Comparison of ENCODE assay signal across 29 cellular contexts in the genomic region with DNA sequence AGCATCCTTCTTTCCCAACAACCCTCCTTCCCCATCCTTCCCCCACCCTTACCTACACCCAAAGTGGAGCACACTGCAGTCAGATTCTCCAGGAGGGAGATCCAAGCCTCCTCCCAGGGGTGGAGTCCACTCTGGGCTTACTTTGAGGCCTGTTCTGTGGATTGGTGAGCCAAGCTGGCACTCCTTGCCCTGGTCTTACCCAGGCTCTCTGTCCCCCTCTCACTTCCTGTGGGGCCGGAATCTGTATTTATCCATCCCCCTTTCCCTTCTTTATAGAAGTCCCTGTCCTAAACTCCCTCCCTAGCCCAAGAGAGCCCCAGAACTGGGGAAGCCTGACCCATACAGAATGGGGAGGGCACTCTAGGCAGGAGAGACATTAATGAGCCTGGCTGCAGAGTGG.
"Had no signal": no experiment of that assay in that cellular context is flagged by ENCODE, and none has a peak within 500 bp of the region (broad histone marks: within the 10 kb centered on the region; RNA-seq: fewer than 3 reads in every experiment).

No MANE protein-coding gene starts in this region.

- H3K9me3 ChIP-seq: gastrocnemius medialis, left lung, ovary, psoas muscle, spleen, testis, transverse colon, upper lobe of right lung, vagina had no signal

- ATAC-seq: esophagus mucosa; gastrocnemius medialis; left cardiac atrium; left lung; naive thymus-derived CD8-positive, alpha-beta T cell; psoas muscle; right cardiac atrium; stimulated activated memory B cell treated with anti-CD40 and anti-IgM and Interleukin-4, amounts not matched to agents 10 μg/mL and 1 μg/mL and 100 μg/mL, for 72 hours; stimulated activated naive CD8-positive, alpha-beta T cell treated with anti-CD3 and anti-CD28 coated beads, Interleukin-15, Interleukin-2, amounts not matched to agents 100 U/mL and 50 U/mL, for 24 hours; upper lobe of right lung had no signal

- H3K36me3 ChIP-seq: gastrocnemius medialis, left lung, ovary, spleen, transverse colon, upper lobe of right lung, vagina had no signal

- H3K4me3 ChIP-seq: gastrocnemius medialis, hepatocyte, left lung, ovary, psoas muscle, skin epidermis, spleen, testis, transverse colon, upper lobe of right lung, vagina had no signal

- H3K27ac Mint-ChIP-seq: dendritic cell treated with granulocyte-macrophage colony-stimulating factor and Interleukin-4, amounts not matched to agents 40 ng/mL and 50 ng/mL, for 4 days; endodermal cell; nephron progenitor cell; stimulated activated memory B cell treated with anti-CD40 and anti-IgM and Interleukin-4, amounts not matched to agents 10 μg/mL and 1 μg/mL and 100 μg/mL, for 72 hours had no signal

- H3K27me3 Mint-ChIP-seq: stimulated activated memory B cell treated with anti-CD40 and anti-IgM and Interleukin-4, amounts not matched to agents 10 μg/mL and 1 μg/mL and 100 μg/mL, for 72 hours had no signal

- DNase-seq: effector CD8-positive, alpha-beta T cell; endodermal cell; foreskin fibroblast; gastrocnemius medialis; head of caudate nucleus; left cardiac atrium; left lung; mesenchymal stem cell; naive thymus-derived CD8-positive, alpha-beta T cell; nephron progenitor cell; nucleus accumbens; posterior cingulate gyrus; psoas muscle; right cardiac atrium; stimulated activated CD4-positive, alpha-beta T cell treated with anti-CD3 and anti-CD28 coated beads, Interleukin-4, amount 100 ng/mL, for 4 hours; stimulated activated naive CD8-positive, alpha-beta T cell treated with anti-CD3 and anti-CD28 coated beads, Interleukin-15, Interleukin-2, amounts not matched to agents 100 U/mL and 50 U/mL, for 24 hours; substantia nigra; testis; transverse colon; upper lobe of right lung had no signal

- H3K27me3 ChIP-seq: gastrocnemius medialis, hepatocyte, left lung, ovary, spleen, testis, transverse colon, upper lobe of right lung, vagina had no signal

- H3K27ac ChIP-seq: epithelial cell of prostate, hepatocyte, left lung, ovary, psoas muscle, testis, upper lobe of right lung had no signal

- H3K9me3 Mint-ChIP-seq: stimulated activated memory B cell treated with anti-CD40 and anti-IgM and Interleukin-4, amounts not matched to agents 10 μg/mL and 1 μg/mL and 100 μg/mL, for 72 hours had no signal

- H3K4me3 Mint-ChIP-seq: dendritic cell treated with granulocyte-macrophage colony-stimulating factor and Interleukin-4, amounts not matched to agents 40 ng/mL and 50 ng/mL, for 4 days; endodermal cell; nephron progenitor cell; stimulated activated memory B cell treated with anti-CD40 and anti-IgM and Interleukin-4, amounts not matched to agents 10 μg/mL and 1 μg/mL and 100 μg/mL, for 72 hours had no signal
